Comparison of ENCODE assay signal across 1 cellular context in genomic region chr10:97445722-97446639, GRCh38.
TF ChIP-seq lines count a peak whose summit lies in the region.

Gene EXOSC1, minus strand, starts transcription at chr10:97446006. Its CDS starts 21 bp downstream, at chr10:97445985.
Gene ZDHHC16, plus strand, starts transcription at chr10:97446175. Its CDS starts 5,501 bp downstream, at chr10:97451676.

TF ChIP-seq in HepG2, 621 proteins besides CTCF, POLR2A, EP300 and RAD21 (continued from another document and continues in another):
- TF ChIP-seq TEF (CRISPR knock-in tag; IDR thresholded peaks at IDR 0.05) (no peak), SIX1 (CRISPR knock-in tag; IDR thresholded peaks at IDR 0.05; ENCODE audit: borderline replicate concordance) (no peak), HMGXB4 (CRISPR knock-in tag; IDR thresholded peaks at IDR 0.05; ENCODE audit: borderline replicate concordance in 1 of 2, low read depth in 1 of 2) (peak in 1 of 2 experiments; percentile 62; a peak in 3 of 4 replicates), ZNF646 (CRISPR knock-in tag; IDR thresholded peaks at IDR 0.05) (no peak), ZZZ3 (CRISPR knock-in tag; IDR thresholded peaks at IDR 0.05; ENCODE audit: borderline replicate concordance) (no peak), MAX (IDR thresholded peaks at IDR 0.05) (peak; percentile 76), ZNF567 (CRISPR knock-in tag; IDR thresholded peaks at IDR 0.05; ENCODE audit: borderline replicate concordance) (no peak), ZNF263 (CRISPR knock-in tag; IDR thresholded peaks at IDR 0.05) (peak; percentile 46; the same call in 1 of the 2 replicates), ATF6 (CRISPR knock-in tag; conservative IDR thresholded peaks at IDR 0.05) (no peak), ATF5 (CRISPR knock-in tag; IDR thresholded peaks at IDR 0.05; ENCODE audit: low read depth) (0 out of 2 replicates have a peak, but pooled peaks have one; percentile 16), ZNF543 (CRISPR knock-in tag; IDR thresholded peaks at IDR 0.05) (no peak; the same call in 1 of the 2 replicates), NCOA2 (CRISPR knock-in tag; IDR thresholded peaks at IDR 0.05) (no peak; the same call in 1 of the 2 replicates), CEBPZ (IDR thresholded peaks at IDR 0.05; ENCODE audit: low read length) (no peak), HES4 (CRISPR knock-in tag; IDR thresholded peaks at IDR 0.05; ENCODE audit: borderline replicate concordance) (no peak; the same call in 1 of the 2 replicates), ZBTB10 (CRISPR knock-in tag; IDR thresholded peaks at IDR 0.05; ENCODE audit: borderline replicate concordance) (no peak), NFRKB (IDR thresholded peaks at IDR 0.05) (no peak), ZNF674 (CRISPR knock-in tag; IDR thresholded peaks at IDR 0.05; ENCODE audit: low read depth) (0 out of 2 replicates have a peak, but pooled peaks have one; percentile 8), ATF4 (CRISPR knock-in tag; IDR thresholded peaks at IDR 0.05) (no peak; a peak in 1 of 4 replicates), ZNF776 (CRISPR knock-in tag; IDR thresholded peaks at IDR 0.05) (peak; percentile 68; the same call in 1 of the 2 replicates), CAMTA2 (CRISPR knock-in tag; IDR thresholded peaks at IDR 0.05; ENCODE audit: borderline replicate concordance) (no peak), HINFP (CRISPR knock-in tag; IDR thresholded peaks at IDR 0.05; ENCODE audit: low read depth) (peak; percentile 67; the same call in 1 of the 2 replicates), ATF7 (IDR thresholded peaks at IDR 0.05) (no peak), ATF7 (CRISPR knock-in tag; IDR thresholded peaks at IDR 0.05) (no peak), SNAPC5 (CRISPR knock-in tag; IDR thresholded peaks at IDR 0.05; ENCODE audit: borderline replicate concordance) (no peak), ZNF451 (CRISPR knock-in tag; IDR thresholded peaks at IDR 0.05) (no peak), NBN (conservative IDR thresholded peaks at IDR 0.05) (no peak), KLF9 (CRISPR knock-in tag; IDR thresholded peaks at IDR 0.05; ENCODE audit: low read depth) (no peak), KAT7 (CRISPR knock-in tag; IDR thresholded peaks at IDR 0.05; ENCODE audit: borderline replicate concordance) (no peak; the same call in 1 of the 2 replicates), MED8 (CRISPR knock-in tag; IDR thresholded peaks at IDR 0.05; ENCODE audit: insufficient replicate concordance) (no peak), E2F2 (CRISPR knock-in tag; IDR thresholded peaks at IDR 0.05; ENCODE audit: borderline replicate concordance) (no peak), ZNF83 (CRISPR knock-in tag; IDR thresholded peaks at IDR 0.05; ENCODE audit: borderline replicate concordance) (no peak)
